In the genomic region with DNA sequence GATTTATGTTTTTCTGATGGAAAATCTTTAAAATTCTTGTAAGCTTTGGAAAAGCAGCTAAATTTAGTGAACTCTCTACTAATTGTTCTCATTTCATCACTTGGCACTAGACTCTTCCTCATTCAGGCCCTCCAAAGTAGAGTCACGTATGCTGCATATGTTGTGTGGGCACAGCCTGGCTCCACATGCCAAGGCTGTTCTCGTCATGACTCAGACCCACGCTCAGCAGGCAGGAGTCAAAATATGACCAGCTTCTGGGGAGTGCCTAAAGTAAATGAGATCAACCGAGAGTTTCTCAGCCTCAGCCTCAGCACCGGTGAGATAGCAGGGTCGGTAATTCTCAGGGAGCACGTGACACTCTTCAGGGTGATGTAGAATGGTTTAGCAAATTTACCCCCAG, we compare ENCODE assay signal across 18 cellular contexts.
DNase-seq lines count a peak whose midpoint lies in the region; ATAC-seq and TF ChIP-seq lines count a peak whose summit lies in the region.
"Had no signal": no experiment of that assay in that cellular context is flagged by ENCODE, and none has a peak within 500 bp of the region (broad histone marks: within the 10 kb centered on the region; RNA-seq: fewer than 3 reads in every experiment).

No MANE protein-coding gene starts in this region.

- POLR2A ChIA-PET in activated CD4-positive, alpha-beta memory T cell treated with anti-CD3 and anti-CD28 coated beads, Interleukin-2, amount 10 ng/mL, durations not matched to agents 7 days and 5 days (lab: Charles Lee) = no interaction called here

- no peak overlapping the region for H3K4me3 Mint-ChIP-seq in activated CD4-positive, alpha-beta memory T cell treated with anti-CD3 and anti-CD28 coated beads, Interleukin-2, amount 10 ng/mL, durations not matched to agents 7 days and 5 days
- H3K4me3 Mint-ChIP-seq: B cell; dendritic cell treated with granulocyte-macrophage colony-stimulating factor and Interleukin-4, amounts not matched to agents 40 ng/mL and 50 ng/mL, for 4 days; immature natural killer cell had no signal

- no peaks in the 10 kb centered on the region for H3K4me1 ChIP-seq in GM23248 (ENCODE audit: insufficient read depth)

- no peak overlapping the region for H3K9ac ChIP-seq in GM23248
- H3K9ac ChIP-seq: KMS-11 had no signal

- H2AFZ ChIP-seq in GM23248 = no peak overlapping the region

- in situ Hi-C loops in GM23248 (cut with MboI) = no loop called here

- no peak overlapping the region for H3K27ac ChIP-seq in GM23248
- H3K27ac ChIP-seq: KMS-11, WERI-Rb-1 had no signal

- TF ChIP-seq CTCF in choroid plexus epithelial cell (conservative IDR thresholded peaks at IDR 0.05; ENCODE audit: low read depth, low read length) = no peak

- H3K36me3 ChIP-seq in GM23248 (ENCODE audit: low read depth) = no peaks in the 10 kb centered on the region
- H3K36me3 ChIP-seq: WERI-Rb-1 had no signal

- H3K36me3 Mint-ChIP-seq in activated CD4-positive, alpha-beta memory T cell treated with anti-CD3 and anti-CD28 coated beads, Interleukin-2, amount 10 ng/mL, durations not matched to agents 7 days and 5 days (ENCODE audit: low read depth) = no peaks in the 10 kb centered on the region

- H3F3A ChIP-seq in GM23248 (ENCODE audit: insufficient read depth) = no peaks in the 10 kb centered on the region

- no peaks in the 10 kb centered on the region for H3K9me2 ChIP-seq in GM23248 (ENCODE audit: insufficient read depth)

- H3K79me2 ChIP-seq in GM23248 (ENCODE audit: insufficient read depth) = no peaks in the 10 kb centered on the region

- no peak overlapping the region for H3K4me2 ChIP-seq in GM23248 (ENCODE audit: unreplicated experiment)
- H3K4me2 ChIP-seq: KMS-11 had no signal

- peak; percentile 2 for DNase-seq in GM23248
- DNase-seq in RPMI7951 (ENCODE audit: low read depth) = peak; percentile 4
- peak; percentile 2 for DNase-seq in choroid plexus epithelial cell (ENCODE audit: low read depth)
- DNase-seq in occipital lobe (lab: John Stamatoyannopoulos, UW) = peak; percentile 69
- DNase-seq in activated CD4-positive, alpha-beta memory T cell treated with anti-CD3 and anti-CD28 coated beads, Interleukin-2, amount 10 ng/mL, durations not matched to agents 7 days and 5 days = no peak
- DNase-seq in hepatic stellate cell (ENCODE audit: low spot score) = no peak
- no peak for DNase-seq in activated T-cell treated with anti-CD3 and anti-CD28 coated beads, Interleukin-2, amount 50 U/mL, for 48 hours
- DNase-seq: activated naive CD4-positive, alpha-beta T cell treated with anti-CD3 and anti-CD28 coated beads, Interleukin-2, amount 50 U/mL, for 16 hours; DMS79 treated with DMSO at 0.1 percent for 48 hours; immature natural killer cell; NCI-H2029 treated with DMSO at 0.1 percent for 48 hours; stimulated activated CD4-positive, alpha-beta T cell treated with anti-CD3 and anti-CD28 coated beads, Interleukin-4, amount 100 ng/mL, for 1 hour; trophoblast cell; WERI-Rb-1 had no signal

- no peak for ATAC-seq in HG03342 (IDR thresholded peaks at IDR 0.05; ENCODE audit: unreplicated experiment)

- H3K9me3 Mint-ChIP-seq in activated CD4-positive, alpha-beta memory T cell treated with anti-CD3 and anti-CD28 coated beads, Interleukin-2, amount 10 ng/mL, durations not matched to agents 7 days and 5 days = peaks cover 3% of the 10 kb centered on the region

- WGBS in GM23248 (ENCODE audit: low coverage in 1 of 2, low lambda C conversion rate in 2 of 2, missing lambda C conversion rate in 2 of 2), 2 experiments = 15 to 25% methylated on average over 7 of the region's 7 CpGs

- H3K27ac Mint-ChIP-seq in activated CD4-positive, alpha-beta memory T cell treated with anti-CD3 and anti-CD28 coated beads, Interleukin-2, amount 10 ng/mL, durations not matched to agents 7 days and 5 days = no peak overlapping the region
- H3K27ac Mint-ChIP-seq: B cell; dendritic cell treated with granulocyte-macrophage colony-stimulating factor and Interleukin-4, amounts not matched to agents 40 ng/mL and 50 ng/mL, for 4 days; immature natural killer cell had no signal

- H4K20me1 ChIP-seq in GM23248 (ENCODE audit: insufficient read depth) = no peaks in the 10 kb centered on the region

- H3K9me3 ChIP-seq in GM23248 (ENCODE audit: low read depth) = peaks cover under 1% of the 10 kb centered on the region

- CTCF ChIA-PET in activated CD4-positive, alpha-beta memory T cell treated with anti-CD3 and anti-CD28 coated beads, Interleukin-2, amount 10 ng/mL, durations not matched to agents 7 days and 5 days (lab: Charles Lee) = no interaction called here

- H3K4me3 ChIP-seq in GM23248 = no peak overlapping the region
- H3K4me3 ChIP-seq in choroid plexus epithelial cell (ENCODE audit: low read depth, low read length) = no peak overlapping the region

- H3K27me3 ChIP-seq in GM23248 (replicated peaks; ENCODE audit: insufficient read depth) = no peaks in the 10 kb centered on the region

- no peaks in the 10 kb centered on the region for H3K4me1 Mint-ChIP-seq in activated CD4-positive, alpha-beta memory T cell treated with anti-CD3 and anti-CD28 coated beads, Interleukin-2, amount 10 ng/mL, durations not matched to agents 7 days and 5 days
- H3K4me1 Mint-ChIP-seq: B cell, immature natural killer cell had no signal

- H3K27me3 Mint-ChIP-seq in activated CD4-positive, alpha-beta memory T cell treated with anti-CD3 and anti-CD28 coated beads, Interleukin-2, amount 10 ng/mL, durations not matched to agents 7 days and 5 days = no peaks in the 10 kb centered on the region
- H3K27me3 Mint-ChIP-seq: B cell; dendritic cell treated with granulocyte-macrophage colony-stimulating factor and Interleukin-4, amounts not matched to agents 40 ng/mL and 50 ng/mL, for 4 days had no signal

Comparison
In these comparisons a context has a peak if more than half of its experiments do, and no peak if none do; other contexts are left out.
1. DNase-seq: peak in GM23248 (single experiment), RPMI7951 (single experiment), choroid plexus epithelial cell (single experiment) and occipital lobe (single experiment); none in activated CD4-positive, alpha-beta memory T cell treated with anti-CD3 and anti-CD28 coated beads, Interleukin-2, amount 10 ng/mL, durations not matched to agents 7 days and 5 days (single experiment), hepatic stellate cell (single experiment) and activated T-cell treated with anti-CD3 and anti-CD28 coated beads, Interleukin-2, amount 50 U/mL, for 48 hours (0 of 2).